Comparison of ENCODE assay signal across 18 cellular contexts in genomic region chr2:170878061-170878460, GRCh38. TPM values are rescaled to one million over a fixed set of nuclear protein-coding genes. Genes with fewer than 3 reads are reported as not detected.
DNase-seq lines count a peak whose midpoint lies in the region; ATAC-seq and TF ChIP-seq lines count a peak whose summit lies in the region.
"Had no signal": no experiment of that assay in that cellular context is flagged by ENCODE, and none has a peak within 500 bp of the region (broad histone marks: within the 10 kb centered on the region; RNA-seq: fewer than 3 reads in every experiment).

No MANE protein-coding gene starts in this region.

- in situ Hi-C loops in mammary epithelial cell (cut with MboI; ENCODE audit: low sequenced_read_pairs in 2 of 2), result no loop called here

- dilution Hi-C loops in mammary epithelial cell (cut with HindIII; ENCODE audit: low sequenced_read_pairs), result no loop called here

- no peaks in the 10 kb centered on the region for H3F3A ChIP-seq in Loucy (ENCODE audit: low read depth)

- CTCF ChIA-PET in mammary epithelial cell (lab: Charles Lee; ENCODE audit: low non-redundant PET), result no interaction called here

- no peak overlapping the region for H2AK5ac ChIP-seq in trophoblast cell (ENCODE audit: low read length)

- no peaks in the 10 kb centered on the region for H3K9me2 ChIP-seq in Loucy (replicated peaks; ENCODE audit: low read depth, low read length)

- H3K14ac ChIP-seq in trophoblast cell (ENCODE audit: low read length), result no peak overlapping the region

- no peak for ATAC-seq in HG02798 (IDR thresholded peaks at IDR 0.05; ENCODE audit: poor library complexity, unreplicated experiment)
- ATAC-seq: WTC11 had no signal

- no peak overlapping the region for H4K91ac ChIP-seq in trophoblast cell (ENCODE audit: low read depth, low read length)

- peaks cover 2% of the 10 kb centered on the region for H3K27me3 Mint-ChIP-seq in activated naive CD4-positive, alpha-beta T cell treated with anti-CD3 and anti-CD28 coated beads, Interleukin-2, amount 50 U/mL, for 24 hours

- H3K27ac Mint-ChIP-seq in activated naive CD4-positive, alpha-beta T cell treated with anti-CD3 and anti-CD28 coated beads, Interleukin-2, amount 50 U/mL, for 24 hours, result no peak overlapping the region
- H3K27ac Mint-ChIP-seq: brain, naive B cell, WTC11 had no signal

- H3K9ac ChIP-seq in Loucy (ENCODE audit: low read depth, low read length, poor library complexity, severe bottlenecking) (peak overlapping the region; percentile 56), mammary epithelial cell (ENCODE audit: insufficient read depth, low read length) (no peak overlapping the region), trophoblast cell (ENCODE audit: low read length) (no peak overlapping the region)

- intact Hi-C loops in mammary epithelial cell (cut with micrococcal nuclease), result loop anchor here (10.0 kb wide), 1 partner anchor 473 kb away; no protein-coding TSS in a partner anchor

- H3K4ac ChIP-seq in trophoblast cell (ENCODE audit: low read depth, low read length), result no peak overlapping the region

- no peaks in the 10 kb centered on the region for H4K20me1 ChIP-seq in Loucy (ENCODE audit: insufficient read depth, low read length, poor library complexity, severe bottlenecking)
- no peaks in the 10 kb centered on the region for H4K20me1 ChIP-seq in mammary epithelial cell (ENCODE audit: insufficient read depth, low read length)

- peak overlapping the region; percentile 61 for H3K4me3 ChIP-seq in Loucy (ENCODE audit: low read length, poor library complexity, severe bottlenecking)
- no peak overlapping the region for H3K4me3 ChIP-seq in mammary epithelial cell (replicated peaks in 1 of 3; ENCODE audit: insufficient read depth in 1 of 3, low read depth in 2 of 3, low read length in 3 of 3)
- no peak overlapping the region for H3K4me3 ChIP-seq in trophoblast cell (ENCODE audit: low read depth, low read length)
- H3K4me3 ChIP-seq: SJSA1 had no signal

- H3K36me3 Mint-ChIP-seq in activated naive CD4-positive, alpha-beta T cell treated with anti-CD3 and anti-CD28 coated beads, Interleukin-2, amount 50 U/mL, for 24 hours, result no peaks in the 10 kb centered on the region
- H3K36me3 Mint-ChIP-seq: brain, WTC11 had no signal

- H3K4me2 ChIP-seq in Loucy (ENCODE audit: low read depth, low read length, poor library complexity, severe bottlenecking) (peak overlapping the region; percentile 69), mammary epithelial cell (ENCODE audit: insufficient read depth, low read depth, low read length) (peak overlapping the region; percentile 44), trophoblast cell (ENCODE audit: low read length) (no peak overlapping the region)

- H3K27me3 ChIP-seq in Loucy (ENCODE audit: insufficient read depth, low read length, poor library complexity, severe bottlenecking) (no peaks in the 10 kb centered on the region), mammary epithelial cell (ENCODE audit: insufficient read depth, low read length) (no peaks in the 10 kb centered on the region), trophoblast cell (ENCODE audit: insufficient read depth, low read length) (no peaks in the 10 kb centered on the region)

- no peak overlapping the region for H2BK5ac ChIP-seq in trophoblast cell (ENCODE audit: low read depth, low read length, poor library complexity)

- H3K79me1 ChIP-seq in trophoblast cell (ENCODE audit: low read length), result no peaks in the 10 kb centered on the region

- peaks cover 24% of the 10 kb centered on the region for H3K4me1 ChIP-seq in Loucy (ENCODE audit: insufficient read depth, low read length, poor library complexity, severe bottlenecking)
- peaks cover 11% of the 10 kb centered on the region for H3K4me1 ChIP-seq in mammary epithelial cell (ENCODE audit: insufficient read depth, low read length)
- peaks cover 0 to 2% of the 10 kb centered on the region in 2 experiments for H3K4me1 ChIP-seq in trophoblast cell (ENCODE audit: control insufficient read depth in 1 of 2, insufficient read depth in 2 of 2, low read length in 2 of 2)

- no peak overlapping the region for H4K8ac ChIP-seq in trophoblast cell (ENCODE audit: low read depth, low read length)

- H3K9me3 Mint-ChIP-seq in activated naive CD4-positive, alpha-beta T cell treated with anti-CD3 and anti-CD28 coated beads, Interleukin-2, amount 50 U/mL, for 24 hours, result no peaks in the 10 kb centered on the region
- H3K9me3 Mint-ChIP-seq: brain, WTC11 had no signal

- no peaks in the 10 kb centered on the region for H3K36me3 ChIP-seq in Loucy (ENCODE audit: insufficient read depth, low read length)
- no peaks in the 10 kb centered on the region for H3K36me3 ChIP-seq in mammary epithelial cell (ENCODE audit: insufficient read depth, low read length)
- no peaks in the 10 kb centered on the region for H3K36me3 ChIP-seq in trophoblast cell (ENCODE audit: control insufficient read depth in 1 of 2, insufficient read depth in 2 of 2, low read length in 2 of 2)
- H3K36me3 ChIP-seq: SJSA1 had no signal

- H3K18ac ChIP-seq in trophoblast cell (ENCODE audit: low read length), result no peak overlapping the region

- BruUV-seq in mammary epithelial cell (replicated peaks; lab: Mats Ljungman, UMichigan), result no TSS peak

- H2AFZ ChIP-seq in Loucy (ENCODE audit: low read length) (peak overlapping the region; percentile 97), mammary epithelial cell (ENCODE audit: low read depth, low read length) (no peak overlapping the region), trophoblast cell (ENCODE audit: insufficient read depth, low read length, poor library complexity) (no peak overlapping the region)

- no peak for DNase-seq in activated naive CD4-positive, alpha-beta T cell (lab: John Stamatoyannopoulos, UW)
- DNase-seq in mammary epithelial cell (peak; percentile 74), trophoblast cell (peak; percentile 20 to 83), GM10266 (ENCODE audit: extremely low spot score) (no peak), hypothalamus (lab: John Stamatoyannopoulos, UW) (no peak)
- DNase-seq: effector CD4-positive, alpha-beta T cell; naive B cell; NCI-H1930; NCI-H82; retina; stimulated activated CD4-positive, alpha-beta T cell treated with anti-CD3 and anti-CD28 coated beads, Interleukin-4, amount 100 ng/mL, for 4 hours; stimulated activated naive CD4-positive, alpha-beta T cell treated with Interleukin-2 at 50 U/mL for 16 hours had no signal

- H2BK12ac ChIP-seq in trophoblast cell (ENCODE audit: low read length), result no peak overlapping the region

- H2BK120ac ChIP-seq in trophoblast cell (ENCODE audit: insufficient read depth, low read length, poor library complexity), result no peak overlapping the region

- no peak overlapping the region for H3K23ac ChIP-seq in trophoblast cell (ENCODE audit: low read length)

- peak overlapping the region; percentile 48 for H3K4me3 Mint-ChIP-seq in activated naive CD4-positive, alpha-beta T cell treated with anti-CD3 and anti-CD28 coated beads, Interleukin-2, amount 50 U/mL, for 24 hours
- H3K4me3 Mint-ChIP-seq: brain, WTC11 had no signal

- H3K4me1 Mint-ChIP-seq in activated naive CD4-positive, alpha-beta T cell treated with anti-CD3 and anti-CD28 coated beads, Interleukin-2, amount 50 U/mL, for 24 hours, result peaks cover 16% of the 10 kb centered on the region

- no peak overlapping the region for H3K27ac ChIP-seq in mammary epithelial cell (ENCODE audit: insufficient read depth, low read depth, low read length)
- H3K27ac ChIP-seq in trophoblast cell (ENCODE audit: low read depth, low read length), result no peak overlapping the region
- H3K27ac ChIP-seq: SJSA1 had no signal

- H3K79me2 ChIP-seq in Loucy (ENCODE audit: insufficient read depth, low read length) (no peaks in the 10 kb centered on the region), mammary epithelial cell (ENCODE audit: insufficient read depth, low read length) (no peaks in the 10 kb centered on the region), trophoblast cell (ENCODE audit: control insufficient read depth, insufficient read depth, low read length, poor library complexity) (no peaks in the 10 kb centered on the region)

- H4K12ac ChIP-seq in trophoblast cell (ENCODE audit: low read depth, low read length), result no peak overlapping the region

- H3K9me3 ChIP-seq in Loucy (ENCODE audit: insufficient read depth, low read depth, low read length) (no peaks in the 10 kb centered on the region), mammary epithelial cell (replicated peaks; ENCODE audit: insufficient read depth, low read length) (no peaks in the 10 kb centered on the region), trophoblast cell (ENCODE audit: insufficient read depth, low read depth, low read length) (no peaks in the 10 kb centered on the region)
- H3K9me3 ChIP-seq: SJSA1 had no signal

- no peak for TF ChIP-seq CTCF in Loucy (conservative IDR thresholded peaks at IDR 0.05; ENCODE audit: low read length)
- TF ChIP-seq CTCF in mammary epithelial cell (conservative IDR thresholded peaks at IDR 0.05 in 1 of 2, IDR thresholded peaks at IDR 0.05 in 1 of 2; ENCODE audit: extremely low read depth in 1 of 2, insufficient read depth in 1 of 2, low read depth in 1 of 2, low read length in 2 of 2), result no peak
- TF ChIP-seq CTCF in GM10266 (IDR thresholded peaks at IDR 0.05; ENCODE audit: control insufficient read depth, insufficient read depth, low read depth, missing control alignments), result no peak

RNA-seq across cellular contexts. Expression of gene GORASP2, which starts 51.0 kb away (rescaled TPM):
- 10 to 100 TPM; 63.3 to 94.9 TPM for total RNA-seq in mammary epithelial cell
- polyA plus RNA-seq in mammary epithelial cell, result 168 TPM
- 92.4 TPM for polyA minus RNA-seq in mammary epithelial cell
- polyA plus RNA-seq in trophoblast cell (2013), result 158 and 169 TPM in 2 replicates

Comparison
In these comparisons a context has a peak if more than half of its experiments do, and no peak if none do; other contexts are left out.
1. DNase-seq: peak in mammary epithelial cell (single experiment) and trophoblast cell (2 of 2); none in activated naive CD4-positive, alpha-beta T cell (0 of 4), GM10266 (single experiment) and hypothalamus (0 of 51).